ENCODE assay signal across 15 cellular contexts in genomic region chr2:203743441-203743932, GRCh38. TPM values are rescaled to one million over a fixed set of nuclear protein-coding genes. Genes with fewer than 3 reads are reported as not detected.
DNase-seq lines count a peak whose midpoint lies in the region; ATAC-seq, FAIRE-seq and TF ChIP-seq lines count a peak whose summit lies in the region.
"Had no signal": no experiment of that assay in that cellular context is flagged by ENCODE, and none has a peak within 500 bp of the region (broad histone marks: within the 10 kb centered on the region; RNA-seq: fewer than 3 reads in every experiment).

No MANE protein-coding gene starts in this region.

- H3K27ac ChIP-seq in gastrocnemius medialis, result peak overlapping the region; percentile 40 to 75 (median 66)
- H3K27ac ChIP-seq: left ventricle myocardium inferior had no signal

- in situ Hi-C loops in gastrocnemius medialis (cut with MboI; ENCODE audit: low sequenced_read_pairs in 4 of 4), result no loop called here

- H3K4me3 ChIP-seq in gastrocnemius medialis, result no peak overlapping the region
- H3K4me3 ChIP-seq in H7 (ENCODE audit: insufficient read depth, low read depth, low read length), result no peak overlapping the region
- H3K4me3 ChIP-seq: left ventricle myocardium inferior had no signal

- intact Hi-C loops in activated CD4-positive, alpha-beta T cell treated with anti-CD3 and anti-CD28 coated beads for 36 hours (cut with DNase I, micrococcal nuclease), result loop anchor here in 1 of 2 experiments (5.0 kb wide), 2 partner anchors 39 to 264 kb away; no protein-coding TSS in a partner anchor
- intact Hi-C loops in gastrocnemius medialis (cut with DNase I; ENCODE audit: low total_unique reads), result loop anchor here (5.0 kb wide), 2 partner anchors 61 to 74 kb away; no protein-coding TSS in a partner anchor

- TF ChIP-seq CTCF in chondrocyte (IDR thresholded peaks at IDR 0.05) (no peak), gastrocnemius medialis (IDR thresholded peaks at IDR 0.05 in 4 of 5, conservative IDR thresholded peaks at IDR 0.05 in 1 of 5) (no peak)

- DNase-seq in activated CD4-positive, alpha-beta T cell treated with anti-CD3 and anti-CD28 coated beads for 36 hours, result no peak
- no peak for DNase-seq in activated CD4-positive, alpha-beta T cell treated with anti-CD3 and anti-CD28 coated beads, Interleukin-2, amount 50 U/mL, for 4 hours
- DNase-seq in RPMI7951 (ENCODE audit: low read depth), result peak; percentile 64
- DNase-seq in chondrocyte (ENCODE audit: low spot score), result no peak
- DNase-seq in gastrocnemius medialis, result peak; percentile 64 to 79
- no peak for DNase-seq in frontal cortex (ENCODE audit: low spot score in 2 of 2)
- DNase-seq in H7, result no peak
- DNase-seq in stimulated activated naive CD4-positive, alpha-beta T cell treated with Interleukin-2 at 50 U/mL for 16 hours (lab: John Stamatoyannopoulos, UW), result no peak
- DNase-seq: ACHN; central memory CD4-positive, alpha-beta T cell; glutamatergic neuron; GOT3; KBM-7; left ventricle myocardium inferior; retina had no signal

- H3K4me1 ChIP-seq in gastrocnemius medialis, result peaks cover 3 to 16% of the 10 kb centered on the region in 2 donors
- H3K4me1 ChIP-seq: left ventricle myocardium inferior had no signal

- ATAC-seq in activated CD4-positive, alpha-beta T cell treated with anti-CD3 and anti-CD28 coated beads for 36 hours, result no peak
- ATAC-seq in gastrocnemius medialis, result peak; percentile 96 to 97

- POLR2A ChIA-PET in activated CD4-positive, alpha-beta T cell treated with anti-CD3 and anti-CD28 coated beads for 36 hours (lab: Charles Lee), result interaction anchor here (0.5 to 2.1 kb wide), 5 partner anchors 11 to 147 kb away, joined by 3 to 8 read pairs (median 3); no protein-coding TSS in a partner anchor

- H3K36me3 Mint-ChIP-seq in activated CD4-positive, alpha-beta T cell treated with anti-CD3 and anti-CD28 coated beads for 36 hours (ENCODE audit: low read depth), result peaks cover 68% of the 10 kb centered on the region
- H3K36me3 Mint-ChIP-seq in chondrocyte (ENCODE audit: low read depth), result no peaks in the 10 kb centered on the region

- peak overlapping the region; percentile 75 for H3K27ac Mint-ChIP-seq in activated CD4-positive, alpha-beta T cell treated with anti-CD3 and anti-CD28 coated beads for 36 hours
- peak overlapping the region; percentile 27 for H3K27ac Mint-ChIP-seq in chondrocyte (ENCODE audit: unreplicated experiment)

- no peak overlapping the region for H3K4me3 Mint-ChIP-seq in activated CD4-positive, alpha-beta T cell treated with anti-CD3 and anti-CD28 coated beads for 36 hours
- no peak overlapping the region for H3K4me3 Mint-ChIP-seq in chondrocyte (ENCODE audit: unreplicated experiment)

- H3K27me3 Mint-ChIP-seq in activated CD4-positive, alpha-beta T cell treated with anti-CD3 and anti-CD28 coated beads for 36 hours, result no peaks in the 10 kb centered on the region
- H3K27me3 Mint-ChIP-seq in chondrocyte (ENCODE audit: low read depth), result no peaks in the 10 kb centered on the region

- CTCF ChIA-PET in activated CD4-positive, alpha-beta T cell treated with anti-CD3 and anti-CD28 coated beads for 36 hours (lab: Charles Lee), result interaction anchor here (0.6 to 1.6 kb wide), 3 partner anchors 20 to 171 kb away, joined by 3 read pairs; no protein-coding TSS in a partner anchor

- peaks cover 11% of the 10 kb centered on the region for H3K9me3 Mint-ChIP-seq in activated CD4-positive, alpha-beta T cell treated with anti-CD3 and anti-CD28 coated beads for 36 hours (ENCODE audit: low read depth)
- peaks cover 4% of the 10 kb centered on the region for H3K9me3 Mint-ChIP-seq in chondrocyte (ENCODE audit: low read depth)

- H3K27me3 ChIP-seq in gastrocnemius medialis (no peaks in the 10 kb centered on the region), H7 (ENCODE audit: control insufficient read depth, insufficient read depth, low read length) (no peaks in the 10 kb centered on the region)

- H3K4me1 Mint-ChIP-seq in activated CD4-positive, alpha-beta T cell treated with anti-CD3 and anti-CD28 coated beads for 36 hours, result peaks cover 92% of the 10 kb centered on the region
- peaks cover 21% of the 10 kb centered on the region for H3K4me1 Mint-ChIP-seq in chondrocyte (ENCODE audit: low read depth)

- no peak for TF ChIP-seq POLR2A in gastrocnemius medialis (IDR thresholded peaks at IDR 0.05)

- no peaks in the 10 kb centered on the region for H3K9me3 ChIP-seq in gastrocnemius medialis
- H3K9me3 ChIP-seq: left ventricle myocardium inferior had no signal

- no peak for FAIRE-seq in frontal cortex (lab: Jason Lieb, UNC)

- no peaks in the 10 kb centered on the region for H3K36me3 ChIP-seq in gastrocnemius medialis
- no peaks in the 10 kb centered on the region for H3K36me3 ChIP-seq in H7 (replicated peaks; ENCODE audit: control insufficient read depth, insufficient read depth, low read length)
- H3K36me3 ChIP-seq: left ventricle myocardium inferior had no signal

RNA-seq across cellular contexts. Expression of gene CD28, which starts 37.0 kb away (rescaled TPM):
- 100 to 1,000 TPM; 175 TPM for total RNA-seq in activated CD4-positive, alpha-beta T cell treated with anti-CD3 and anti-CD28 coated beads for 36 hours
- total RNA-seq in RPMI7951 (2014; rRNA removed; shearing (Covaris generic)), result not detected in 2 replicates
- 0.05 TPM in 1 of 3 replicates, not detected in the others for total RNA-seq in chondrocyte
- under 1 TPM in 3 of 4 donors, not detected in 1; 0.07 to 0.31 (median 0.09) TPM for total RNA-seq in gastrocnemius medialis
- 1.2 TPM for total RNA-seq in frontal cortex
- not detected in 2 replicates for total RNA-seq in H7 (2014; rRNA removed; shearing (Covaris generic))

Comparison
In these comparisons a context has a peak if more than half of its experiments do, and no peak if none do; other contexts are left out.
1. DNase-seq: peak in RPMI7951 (single experiment) and gastrocnemius medialis (2 of 2); none in activated CD4-positive, alpha-beta T cell treated with anti-CD3 and anti-CD28 coated beads for 36 hours (single experiment), activated CD4-positive, alpha-beta T cell treated with anti-CD3 and anti-CD28 coated beads, Interleukin-2, amount 50 U/mL, for 4 hours (0 of 2), chondrocyte (single experiment), frontal cortex (0 of 2), H7 (single experiment) and stimulated activated naive CD4-positive, alpha-beta T cell treated with Interleukin-2 at 50 U/mL for 16 hours (single experiment).
2. RNA of gene CD28, which starts 37.0 kb away (total RNA-seq): 175 TPM in activated CD4-positive, alpha-beta T cell treated with anti-CD3 and anti-CD28 coated beads for 36 hours; 1.2 TPM in frontal cortex (single experiment), 0.07 to 0.31 TPM in gastrocnemius medialis, 0.05 TPM in chondrocyte, not detected in RPMI7951 and not detected in H7; every median in the first group is over 10 times any median in the second.